In genomic region chr11:3962406-3962840, GRCh38 we compare ENCODE assay signal across 1 cellular context.
A peak's percentile ranks its signal among the peaks of the same experiment; 100 is the strongest.
TF ChIP-seq lines count a peak whose summit lies in the region.

No MANE protein-coding gene starts in this region.

TF ChIP-seq in HEK293, 187 proteins besides CTCF, POLR2A, EP300 and RAD21 (continued from another document):
- TF ChIP-seq ZNF645 (tag by site-specific recombination; IDR thresholded peaks at IDR 0.05) (no peak), ZNF26 (tag by site-specific recombination; IDR thresholded peaks at IDR 0.05) (no peak), BCL11A (tag by site-specific recombination; IDR thresholded peaks at IDR 0.05; ENCODE audit: low read depth) (peak; percentile 53; the same call in 1 of the 2 replicates), ZNF266 (tag by site-specific recombination; IDR thresholded peaks at IDR 0.05; ENCODE audit: low read depth) (no peak), AEBP2 (tag by site-specific recombination; IDR thresholded peaks at IDR 0.05; ENCODE audit: borderline replicate concordance) (no peak), PRDM6 (tag by site-specific recombination; IDR thresholded peaks at IDR 0.05) (0 out of 2 replicates have a peak, but pooled peaks have one; percentile 25), ZNF311 (tag by site-specific recombination; IDR thresholded peaks at IDR 0.05; ENCODE audit: borderline replicate concordance) (no peak), KLF8 (tag by site-specific recombination; IDR thresholded peaks at IDR 0.05) (peak; percentile 33; the same call in 1 of the 2 replicates), KLF16 (tag by site-specific recombination; IDR thresholded peaks at IDR 0.05) (no peak), ZNF510 (tag by site-specific recombination; IDR thresholded peaks at IDR 0.05; ENCODE audit: insufficient replicate concordance) (no peak), ZBTB17 (tag by site-specific recombination; IDR thresholded peaks at IDR 0.05) (peak; percentile 49), ZNF639 (tag by site-specific recombination; IDR thresholded peaks at IDR 0.05) (no peak), WT1 (tag by site-specific recombination; IDR thresholded peaks at IDR 0.05) (no peak), BCL6B (tag by site-specific recombination; IDR thresholded peaks at IDR 0.05) (peak; percentile 40; the same call in 1 of the 2 replicates), HOXD13 (CRISPR knock-in tag; IDR thresholded peaks at IDR 0.05; ENCODE audit: borderline replicate concordance) (no peak), ZBTB11 (tag by site-specific recombination; conservative IDR thresholded peaks at IDR 0.05; ENCODE audit: low read depth) (no peak), TRIM28 (IDR thresholded peaks at IDR 0.05; ENCODE audit: borderline replicate concordance, low read length) (no peak), ZBTB26 (tag by site-specific recombination; optimal IDR thresholded peaks at IDR 0.05) (no peak)
